ENCODE assay signal across 27 cellular contexts in genomic region chr20:17704589-17705317, GRCh38. TPM values are rescaled to one million over a fixed set of nuclear protein-coding genes. Genes with fewer than 3 reads are reported as not detected.
"Had no signal": no experiment of that assay in that cellular context is flagged by ENCODE, and none has a peak within 500 bp of the region (broad histone marks: within the 10 kb centered on the region; RNA-seq: fewer than 3 reads in every experiment).

No MANE protein-coding gene starts in this region.

- H3K27ac ChIP-seq: epithelial cell of prostate, esophagus muscularis mucosa, neutrophil, psoas muscle, spleen, testis, transverse colon had no signal

- H3K4me1 ChIP-seq: esophagus muscularis mucosa, psoas muscle, spleen, testis had no signal

- H3K4me3 ChIP-seq: esophagus muscularis mucosa, psoas muscle, spleen, testis, transverse colon had no signal

- H3K4me3 Mint-ChIP-seq: effector memory CD8-positive, alpha-beta T cell; naive thymus-derived CD4-positive, alpha-beta T cell; nephron progenitor cell; stimulated activated naive B cell treated with anti-CD40 and anti-IgM and Interleukin-4, amounts not matched to agents 10 μg/mL and 1 μg/mL and 100 μg/mL, for 72 hours; stimulated activated naive CD8-positive, alpha-beta T cell treated with anti-CD3 and anti-CD28 coated beads, Interleukin-15, amount 100 ng/mL, for 72 hours had no signal

- H3K36me3 Mint-ChIP-seq: naive thymus-derived CD4-positive, alpha-beta T cell; stimulated activated naive B cell treated with anti-CD40 and anti-IgM and Interleukin-4, amounts not matched to agents 10 μg/mL and 1 μg/mL and 100 μg/mL, for 72 hours had no signal

- H3K4me1 Mint-ChIP-seq: stimulated activated naive B cell treated with anti-CD40 and anti-IgM and Interleukin-4, amounts not matched to agents 10 μg/mL and 1 μg/mL and 100 μg/mL, for 72 hours; stimulated activated naive CD8-positive, alpha-beta T cell treated with anti-CD3 and anti-CD28 coated beads, Interleukin-15, amount 100 ng/mL, for 72 hours had no signal

- H3K36me3 ChIP-seq: esophagus muscularis mucosa, neutrophil, spleen, transverse colon had no signal

- H3K27me3 ChIP-seq: esophagus muscularis mucosa, neutrophil, spleen, testis, transverse colon had no signal

- H3K9me3 ChIP-seq: esophagus muscularis mucosa, neutrophil, psoas muscle, spleen, testis, transverse colon had no signal

- H3K27ac Mint-ChIP-seq: effector memory CD8-positive, alpha-beta T cell; naive thymus-derived CD4-positive, alpha-beta T cell; nephron progenitor cell; stimulated activated naive B cell treated with anti-CD40 and anti-IgM and Interleukin-4, amounts not matched to agents 10 μg/mL and 1 μg/mL and 100 μg/mL, for 72 hours had no signal

- H3K9me3 Mint-ChIP-seq: effector memory CD8-positive, alpha-beta T cell; naive thymus-derived CD4-positive, alpha-beta T cell; nephron progenitor cell; stimulated activated naive CD8-positive, alpha-beta T cell treated with anti-CD3 and anti-CD28 coated beads, Interleukin-15, amount 100 ng/mL, for 72 hours had no signal

- DNase-seq: effector memory CD8-positive, alpha-beta T cell; foreskin fibroblast; islet precursor cell; mammary epithelial cell; naive thymus-derived CD4-positive, alpha-beta T cell; nephron progenitor cell; psoas muscle; retina; spleen; stimulated activated CD4-positive, alpha-beta T cell treated with anti-CD3 and anti-CD28 coated beads, Interleukin-2, amount 100 ng/mL, for 24 hours; stimulated activated CD4-positive, alpha-beta T cell treated with anti-CD3 and anti-CD28 coated beads, Interleukin-4, amount 100 ng/mL, for 4 hours; stimulated activated naive B cell treated with anti-CD40 and anti-IgM and Interleukin-4, amounts not matched to agents 10 μg/mL and 1 μg/mL and 100 μg/mL, for 72 hours; stimulated activated naive CD8-positive, alpha-beta T cell treated with anti-CD3 and anti-CD28 coated beads, Interleukin-15, amount 100 ng/mL, for 72 hours; testis; transverse colon had no signal

- H3K27me3 Mint-ChIP-seq: naive thymus-derived CD4-positive, alpha-beta T cell; stimulated activated naive B cell treated with anti-CD40 and anti-IgM and Interleukin-4, amounts not matched to agents 10 μg/mL and 1 μg/mL and 100 μg/mL, for 72 hours; stimulated activated naive CD8-positive, alpha-beta T cell treated with anti-CD3 and anti-CD28 coated beads, Interleukin-15, amount 100 ng/mL, for 72 hours had no signal

- ATAC-seq: effector memory CD8-positive, alpha-beta T cell; left lobe of liver; naive thymus-derived CD4-positive, alpha-beta T cell; psoas muscle; sciatic nerve; stimulated activated naive B cell treated with anti-CD40 and anti-IgM and Interleukin-4, amounts not matched to agents 10 μg/mL and 1 μg/mL and 100 μg/mL, for 72 hours; stimulated activated naive CD8-positive, alpha-beta T cell treated with anti-CD3 and anti-CD28 coated beads, Interleukin-15, amount 100 ng/mL, for 72 hours had no signal

RNA-seq across cellular contexts. Expression of gene BANF2, which starts 5.0 kb away (rescaled TPM):
- total RNA-seq: esophagus muscularis mucosa; left lobe of liver; lower leg skin; mammary epithelial cell; mesenteric fat pad; mononuclear cell; naive thymus-derived CD4-positive, alpha-beta T cell; osteoblast; psoas muscle; sciatic nerve; skeletal muscle tissue; spleen; subcutaneous adipose tissue; transverse colon; urinary bladder had no signal
- polyA plus RNA-seq: mammary epithelial cell; naive thymus-derived CD4-positive, alpha-beta T cell; psoas muscle; spleen; urinary bladder had no signal
